In genomic region chr7:44884553-44885393, GRCh38 we compare ENCODE assay signal across 8 cellular contexts. TPM values are rescaled to one million over a fixed set of nuclear protein-coding genes. Genes with fewer than 3 reads are reported as not detected.
DNase-seq lines count a peak whose midpoint lies in the region; ATAC-seq, FAIRE-seq and TF ChIP-seq lines count a peak whose summit lies in the region.

No MANE protein-coding gene starts in this region.

- TF ChIP-seq EP300 in HepG2 (IDR thresholded peaks at IDR 0.05; ENCODE audit: low read depth in 2 of 2, low read length in 2 of 2) (no peak), HepG2 (CRISPR knock-in tag; IDR thresholded peaks at IDR 0.05; ENCODE audit: borderline replicate concordance) (no peak)

- intact Hi-C loops in HepG2 (cut with micrococcal nuclease; ENCODE audit: unreplicated experiment), result no loop called here

- peaks cover 50% of the 10 kb centered on the region for H3K79me2 ChIP-seq in KMS-11 (ENCODE audit: insufficient read depth, low read depth)
- H3K79me2 ChIP-seq in HepG2 (ENCODE audit: insufficient read depth, low read length), result peaks cover 46% of the 10 kb centered on the region

- WGBS in HepG2 (ENCODE audit: low lambda C conversion rate), result 48% methylated on average over 69 of the region's 112 CpGs

- H2AFZ ChIP-seq in KMS-11 (ENCODE audit: low read depth) (no peak overlapping the region), HepG2 (ENCODE audit: low read length) (no peak overlapping the region)

- H3K4me2 ChIP-seq in KMS-11 (peak overlapping the region; percentile 69; the same call in 1 of the 2 replicates), HepG2 (ENCODE audit: low read depth, low read length) (peak overlapping the region; percentile 75)

- TF ChIP-seq RAD21 in HepG2 (CRISPR knock-in tag; IDR thresholded peaks at IDR 0.05), result no peak

- H3K4me1 ChIP-seq in KMS-11 (ENCODE audit: low read depth, poor library complexity, severe bottlenecking), result peaks cover 54% of the 10 kb centered on the region
- peaks cover 57% of the 10 kb centered on the region for H3K4me1 ChIP-seq in HepG2 (ENCODE audit: insufficient read depth, low read length)

- DNase-seq in EL, result peak; percentile 68
- peak; percentile 69 for DNase-seq in activated CD4-positive, CD25-positive, alpha-beta regulatory T cell treated with anti-CD3 and anti-CD28 coated beads, Interleukin-2, amount 50 U/mL, for 72 hours
- peak; percentile 82 for DNase-seq in choroid plexus epithelial cell (ENCODE audit: low read depth)
- no peak for DNase-seq in HepG2 (ENCODE audit: low spot score)
- peak; percentile 40 for DNase-seq in stimulated activated CD4-positive, alpha-beta T cell treated with anti-CD3 and anti-CD28 coated beads, Interleukin-4, amount 100 ng/mL, for 24 hours
- DNase-seq in cerebellar nuclear complex (lab: John Stamatoyannopoulos, UW), result no peak

- H3K9ac ChIP-seq in KMS-11 (peak overlapping the region; percentile 57; the same call in 1 of the 2 replicates), HepG2 (ENCODE audit: insufficient read depth, low read depth, low read length) (peak overlapping the region; percentile 90)

- POLR2A ChIA-PET in HepG2 (lab: Yijun Ruan, JAX), result interaction anchor here (0.8 to 2.2 kb wide), 13 partner anchors 10 to 311 kb away, joined by 3 to 16 read pairs (median 4); partner anchors contain the start of genes CCM2, DDX56, H2AZ2 and OGDH

- BruUV-seq in HepG2 (replicated peaks; lab: Mats Ljungman, UMichigan), result no TSS peak

- TF ChIP-seq POLR2A in HepG2 (IDR thresholded peaks at IDR 0.05; ENCODE audit: insufficient read depth in 1 of 2, low read depth in 2 of 2, low read length in 2 of 2), result no peak

- H3K27me3 ChIP-seq in KMS-11 (ENCODE audit: insufficient read depth, low read depth), result no peaks in the 10 kb centered on the region
- H3K27me3 ChIP-seq in HepG2 (ENCODE audit: control insufficient read depth in 1 of 2, insufficient read depth in 2 of 2, low read length in 2 of 2), result no peaks in the 10 kb centered on the region

- no peaks in the 10 kb centered on the region for H3K9me3 ChIP-seq in HepG2 (ENCODE audit: low read length)

- in situ Hi-C loops in HepG2 (cut with HindIII; ENCODE audit: extremely low pct_ligation_motif_present, low pct_unique_long_range_greater_than_20kb), result no loop called here

- H4K20me1 ChIP-seq in KMS-11 (ENCODE audit: insufficient read depth), result 0 out of 2 replicates have a peak, but pooled peaks cover 3% of the 10 kb centered on the region
- H4K20me1 ChIP-seq in HepG2 (ENCODE audit: insufficient read depth, low read length), result peaks cover 7% of the 10 kb centered on the region; the same call in 1 of the 2 replicates

- H3K36me3 ChIP-seq in KMS-11 (ENCODE audit: insufficient read depth), result no peaks in the 10 kb centered on the region
- no peaks in the 10 kb centered on the region; a peak in 3 of 5 replicates for H3K36me3 ChIP-seq in HepG2 (replicated peaks in 1 of 2; ENCODE audit: control insufficient read depth in 1 of 2, insufficient read depth in 2 of 2, low read length in 2 of 2)

- TF ChIP-seq CTCF in KMS-11 (conservative IDR thresholded peaks at IDR 0.05; ENCODE audit: low read depth, low read length), result no peak
- no peak for TF ChIP-seq CTCF in choroid plexus epithelial cell (conservative IDR thresholded peaks at IDR 0.05; ENCODE audit: low read depth, low read length)
- TF ChIP-seq CTCF in HepG2 (CRISPR knock-in tag; IDR thresholded peaks at IDR 0.05), result no peak

- no peak for FAIRE-seq in HepG2 (lab: Jason Lieb, UNC)

- H3K27ac ChIP-seq in KMS-11 (peak overlapping the region; percentile 57), HepG2 (ENCODE audit: extremely low read length, insufficient read depth, low read length) (peak overlapping the region; percentile 86)

- CTCF ChIA-PET in HepG2 (lab: Yijun Ruan, JAX; ENCODE audit: low intra/inter-chr PET ratio, low total read pairs), result no interaction called here

- H3K4me3 ChIP-seq in KMS-11 (IDR thresholded peaks at IDR 0.05; ENCODE audit: insufficient read depth, low read depth, low read length) (no peak overlapping the region), choroid plexus epithelial cell (ENCODE audit: low read depth, low read length) (peak overlapping the region; percentile 81), HepG2 (replicated peaks in 1 of 3; ENCODE audit: insufficient read depth in 1 of 3, low read depth in 2 of 3, low read length in 3 of 3) (peak overlapping the region; percentile 73 to 96 (median 88))

- ATAC-seq in GM21717 (IDR thresholded peaks at IDR 0.05; ENCODE audit: unreplicated experiment), result peak; percentile 33
- peak; percentile 38 for ATAC-seq in HepG2

TF ChIP-seq in HepG2, 621 proteins besides CTCF, POLR2A, EP300 and RAD21 (continues in another document):
- TF ChIP-seq CBX2 (IDR thresholded peaks at IDR 0.05; ENCODE audit: low read depth, low read length), result no peak
- TF ChIP-seq CBX2 (CRISPR knock-in tag; IDR thresholded peaks at IDR 0.05; ENCODE audit: low read depth), result no peak
- 0 out of 2 replicates have a peak, but pooled peaks have one; percentile 55 for TF ChIP-seq PAWR (CRISPR knock-in tag; IDR thresholded peaks at IDR 0.05; ENCODE audit: borderline replicate concordance)
- peak; percentile 34 for TF ChIP-seq YY1 (IDR thresholded peaks at IDR 0.05; ENCODE audit: insufficient read depth, insufficient replicate concordance, low read depth, low read length)
- peak; percentile 16 for TF ChIP-seq AGO1 (IDR thresholded peaks at IDR 0.05; ENCODE audit: low read depth, low read length, poor library complexity, severe bottlenecking)
- TF ChIP-seq ZNF790 (CRISPR knock-in tag; IDR thresholded peaks at IDR 0.05; ENCODE audit: borderline replicate concordance), result peak; percentile 57; the same call in 1 of the 2 replicates
- TF ChIP-seq ZNF878 (CRISPR knock-in tag; IDR thresholded peaks at IDR 0.05), result no peak
- 0 out of 2 replicates have a peak, but pooled peaks have one; percentile 81 for TF ChIP-seq ZNF674 (CRISPR knock-in tag; IDR thresholded peaks at IDR 0.05; ENCODE audit: low read depth)
- peak; percentile 7 for TF ChIP-seq RBM39 (IDR thresholded peaks at IDR 0.05; ENCODE audit: low read depth, low read length, poor library complexity, severe bottlenecking)
- TF ChIP-seq GABPB1 (CRISPR knock-in tag; IDR thresholded peaks at IDR 0.05), result peak; percentile 38; the same call in 1 of the 2 replicates

RNA-seq across cellular contexts. Expression of gene PURB, which starts 0.6 kb away (rescaled TPM):
- total RNA-seq in HepG2 (2016; rRNA removed; fragmentation: Illumina TruSeq; extraction: Trizol), result 4.3 and 10.1 TPM in 2 replicates
- 0.61 and 0.71 TPM in 2 replicates for total RNA-seq in HepG2 (2016; cell fraction: cytosol; rRNA removed; fragmentation: Illumina TruSeq; extraction: Trizol; ENCODE audit: low read depth)
- total RNA-seq in HepG2 (2016; cell fraction: insoluble cytoplasmic fraction; rRNA removed; fragmentation: Illumina TruSeq; extraction: Trizol), result 4.3 and 10.1 TPM in 2 replicates
- 4.2 and 4.9 TPM in 2 replicates for total RNA-seq in HepG2 (2016; cell fraction: membrane; rRNA removed; fragmentation: Illumina TruSeq; extraction: Trizol)
- 9.4 and 9.7 TPM in 2 replicates for total RNA-seq in HepG2 (2016; cell fraction: nucleus; rRNA removed; fragmentation: Illumina TruSeq; extraction: Trizol)
- polyA plus RNA-seq in HepG2 (2011; rRNA removed), result 2.3 and 2.7 TPM in 2 replicates
- 1.0 and 1.7 TPM in 2 replicates for polyA plus RNA-seq in HepG2 (2011; cell fraction: cytosol; rRNA removed)
- polyA plus RNA-seq in HepG2 (2011; cell fraction: nucleus; rRNA removed), result 2.3 and 3.8 TPM in 2 replicates
- 6.1 and 7.3 TPM in 2 replicates for polyA plus RNA-seq in HepG2 (2012)
- polyA plus RNA-seq in HepG2 (2016; cell fraction: cytosol; fragmentation: Illumina TruSeq; extraction: Trizol; ENCODE audit: low read depth), result 0.64 and 0.70 TPM in 2 replicates
- polyA plus RNA-seq in HepG2 (2016; cell fraction: insoluble cytoplasmic fraction; fragmentation: Illumina TruSeq; extraction: Trizol; ENCODE audit: low read depth), result 9.2 and 9.5 TPM in 2 replicates
- polyA plus RNA-seq in HepG2 (2016; cell fraction: membrane; fragmentation: Illumina TruSeq; extraction: Trizol; ENCODE audit: low read depth), result 2.2 and 2.3 TPM in 2 replicates
- polyA plus RNA-seq in HepG2 (2016; cell fraction: nucleus; fragmentation: Illumina TruSeq; extraction: Trizol; ENCODE audit: insufficient read depth, low read depth), result 14.1 and 14.9 TPM in 2 replicates
- 1.9 and 4.8 TPM in 2 replicates for polyA minus RNA-seq in HepG2 (2011; rRNA and poly(A)+ RNA removed; ENCODE audit: low replicate concordance)
- polyA minus RNA-seq in HepG2 (2011; cell fraction: cytosol; rRNA and poly(A)+ RNA removed), result 4.7 and 5.6 TPM in 2 replicates
- 9.7 and 10.8 TPM in 2 replicates for polyA minus RNA-seq in HepG2 (2011; cell fraction: nucleus; rRNA and poly(A)+ RNA removed)

RNA-seq across cellular contexts. Expression of gene H2AZ2, which starts 36.9 kb away (rescaled TPM):
- 223 and 272 TPM in 2 replicates for total RNA-seq in HepG2 (2016; rRNA removed; fragmentation: Illumina TruSeq; extraction: Trizol)
- total RNA-seq in HepG2 (2016; cell fraction: cytosol; rRNA removed; fragmentation: Illumina TruSeq; extraction: Trizol; ENCODE audit: low read depth), result 109 and 136 TPM in 2 replicates
- total RNA-seq in HepG2 (2016; cell fraction: insoluble cytoplasmic fraction; rRNA removed; fragmentation: Illumina TruSeq; extraction: Trizol), result 225 and 261 TPM in 2 replicates
- 214 and 217 TPM in 2 replicates for total RNA-seq in HepG2 (2016; cell fraction: membrane; rRNA removed; fragmentation: Illumina TruSeq; extraction: Trizol)
- 118 and 122 TPM in 2 replicates for total RNA-seq in HepG2 (2016; cell fraction: nucleus; rRNA removed; fragmentation: Illumina TruSeq; extraction: Trizol)
- 93.2 and 121 TPM in 2 replicates for polyA plus RNA-seq in HepG2 (2011; rRNA removed)
- polyA plus RNA-seq in HepG2 (2011; cell fraction: cytosol; rRNA removed), result 110 and 123 TPM in 2 replicates
- polyA plus RNA-seq in HepG2 (2011; cell fraction: nucleus; rRNA removed), result 34.1 and 41.1 TPM in 2 replicates
- polyA plus RNA-seq in HepG2 (2012), result 101 and 124 TPM in 2 replicates
- 169 and 220 TPM in 2 replicates for polyA plus RNA-seq in HepG2 (2016; cell fraction: cytosol; fragmentation: Illumina TruSeq; extraction: Trizol; ENCODE audit: low read depth)
- 277 and 298 TPM in 2 replicates for polyA plus RNA-seq in HepG2 (2016; cell fraction: insoluble cytoplasmic fraction; fragmentation: Illumina TruSeq; extraction: Trizol; ENCODE audit: low read depth)
- polyA plus RNA-seq in HepG2 (2016; cell fraction: membrane; fragmentation: Illumina TruSeq; extraction: Trizol; ENCODE audit: low read depth), result 226 and 259 TPM in 2 replicates
- polyA plus RNA-seq in HepG2 (2016; cell fraction: nucleus; fragmentation: Illumina TruSeq; extraction: Trizol; ENCODE audit: insufficient read depth, low read depth), result 188 and 191 TPM in 2 replicates
- 67.1 and 192 TPM in 2 replicates for polyA minus RNA-seq in HepG2 (2011; rRNA and poly(A)+ RNA removed; ENCODE audit: low replicate concordance)
- 42.5 and 43.2 TPM in 2 replicates for polyA minus RNA-seq in HepG2 (2011; cell fraction: cytosol; rRNA and poly(A)+ RNA removed)
- 36.7 and 41.4 TPM in 2 replicates for polyA minus RNA-seq in HepG2 (2011; cell fraction: nucleus; rRNA and poly(A)+ RNA removed)

Comparison
In these comparisons a context has a peak if more than half of its experiments do, and no peak if none do; other contexts are left out.
1. DNase-seq: peak in EL (single experiment), activated CD4-positive, CD25-positive, alpha-beta regulatory T cell treated with anti-CD3 and anti-CD28 coated beads, Interleukin-2, amount 50 U/mL, for 72 hours (single experiment), choroid plexus epithelial cell (single experiment) and stimulated activated CD4-positive, alpha-beta T cell treated with anti-CD3 and anti-CD28 coated beads, Interleukin-4, amount 100 ng/mL, for 24 hours (single experiment); none in HepG2 (single experiment) and cerebellar nuclear complex (0 of 2).